Comparison of ENCODE assay signal across 10 cellular contexts in the genomic region with DNA sequence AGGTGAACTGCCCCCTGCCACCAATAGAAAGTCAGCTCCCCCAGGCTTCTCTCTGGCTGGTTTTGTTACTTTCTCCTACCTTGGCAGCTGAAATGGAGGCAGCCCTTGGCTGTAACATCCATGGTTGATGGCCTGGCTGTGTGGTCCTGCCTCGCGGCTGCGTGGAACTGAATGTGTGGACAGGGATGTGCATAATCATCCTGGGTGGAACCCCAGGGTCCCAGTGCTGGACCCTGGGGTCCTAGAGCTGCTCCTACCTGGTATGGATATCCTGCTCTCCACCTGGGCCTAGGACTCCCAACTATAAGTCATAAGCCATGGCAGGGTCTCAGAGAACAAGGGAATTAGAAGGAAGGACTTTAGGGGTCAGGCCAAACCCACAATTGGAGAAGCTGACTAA.
A peak's percentile ranks its signal among the peaks of the same experiment; 100 is the strongest.
DNase-seq lines count a peak whose midpoint lies in the region; ATAC-seq and TF ChIP-seq lines count a peak whose summit lies in the region.
"Had no signal": no experiment of that assay in that cellular context is flagged by ENCODE, and none has a peak within 500 bp of the region (broad histone marks: within the 10 kb centered on the region; RNA-seq: fewer than 3 reads in every experiment).

No MANE protein-coding gene starts in this region.

- in situ Hi-C loops in GM13976 (cut with MboI; ENCODE audit: low sequenced_read_pairs, unreplicated experiment) = loop anchor here (10.0 kb wide), 1 partner anchor 621 kb away; no protein-coding TSS in a partner anchor

- no peak overlapping the region for H3K4me3 ChIP-seq in parathyroid adenoma (ENCODE audit: low read depth, low read length)
- H3K4me3 ChIP-seq: tibial nerve had no signal

- H3K4me1 ChIP-seq in parathyroid adenoma = no peaks in the 10 kb centered on the region
- H3K4me1 ChIP-seq: tibial nerve had no signal

- H3K79me2 ChIP-seq in parathyroid adenoma = no peaks in the 10 kb centered on the region

- DNase-seq in T-helper 1 cell = no peak
- no peak for DNase-seq in NCI-H2081 (lab: John Stamatoyannopoulos, UW)
- DNase-seq in GM13976 (ENCODE audit: low spot score) = no peak

- H3K9me3 ChIP-seq in parathyroid adenoma (ENCODE audit: control insufficient read depth, low read length) = no peaks in the 10 kb centered on the region
- H3K9me3 ChIP-seq: tibial nerve had no signal

- no peaks in the 10 kb centered on the region for H3K9me3 Mint-ChIP-seq in T-helper 1 cell treated with Interleukin-12 subunit alpha and Interleukin-12 subunit beta and Interleukin-4 antibody, amounts not matched to agents 30 μg/mL and 1 μg/mL, for 36 hours
- no peaks in the 10 kb centered on the region for H3K9me3 Mint-ChIP-seq in activated naive CD8-positive, alpha-beta T cell (ENCODE audit: low read depth)
- H3K9me3 Mint-ChIP-seq: activated naive CD4-positive, alpha-beta T cell treated with anti-CD3 and anti-CD28 coated beads, Interleukin-2, amount 50 U/mL, for 24 hours had no signal

- no peak overlapping the region for H3K27ac ChIP-seq in parathyroid adenoma
- H3K27ac ChIP-seq: tibial nerve had no signal

- peak overlapping the region; percentile 45 for H2AFZ ChIP-seq in parathyroid adenoma

- H3K27me3 ChIP-seq in parathyroid adenoma (ENCODE audit: control insufficient read depth, insufficient read depth, low read length) = no peaks in the 10 kb centered on the region
- H3K27me3 ChIP-seq: tibial nerve had no signal

- peaks cover 5% of the 10 kb centered on the region for H3K4me1 Mint-ChIP-seq in T-helper 1 cell treated with Interleukin-12 subunit alpha and Interleukin-12 subunit beta and Interleukin-4 antibody, amounts not matched to agents 30 μg/mL and 1 μg/mL, for 36 hours (ENCODE audit: low read depth)
- H3K4me1 Mint-ChIP-seq in activated naive CD8-positive, alpha-beta T cell (ENCODE audit: low read depth) = no peaks in the 10 kb centered on the region
- H3K4me1 Mint-ChIP-seq: activated naive CD4-positive, alpha-beta T cell treated with anti-CD3 and anti-CD28 coated beads, Interleukin-2, amount 50 U/mL, for 24 hours had no signal

- H3K4me2 ChIP-seq in parathyroid adenoma (ENCODE audit: low read length) = no peak overlapping the region

- no peak overlapping the region for H3K9ac ChIP-seq in parathyroid adenoma

- H3K27me3 Mint-ChIP-seq in T-helper 1 cell treated with Interleukin-12 subunit alpha and Interleukin-12 subunit beta and Interleukin-4 antibody, amounts not matched to agents 30 μg/mL and 1 μg/mL, for 36 hours (ENCODE audit: low read depth) = peaks cover 17% of the 10 kb centered on the region
- H3K27me3 Mint-ChIP-seq in activated naive CD8-positive, alpha-beta T cell = no peaks in the 10 kb centered on the region
- H3K27me3 Mint-ChIP-seq: activated naive CD4-positive, alpha-beta T cell treated with anti-CD3 and anti-CD28 coated beads, Interleukin-2, amount 50 U/mL, for 24 hours had no signal

- TF ChIP-seq CTCF in parathyroid adenoma (IDR thresholded peaks at IDR 0.05) (no peak), GM13976 (IDR thresholded peaks at IDR 0.05; ENCODE audit: borderline replicate concordance, control extremely low read depth, extremely low read depth, insufficient read depth, missing control alignments) (no peak)

- no peaks in the 10 kb centered on the region for H3K36me3 ChIP-seq in parathyroid adenoma (ENCODE audit: control insufficient read depth, insufficient read depth, low read length)
- H3K36me3 ChIP-seq: tibial nerve had no signal

- H3K27ac Mint-ChIP-seq in T-helper 1 cell treated with Interleukin-12 subunit alpha and Interleukin-12 subunit beta and Interleukin-4 antibody, amounts not matched to agents 30 μg/mL and 1 μg/mL, for 36 hours = peak overlapping the region; percentile 47
- peak overlapping the region; percentile 34 for H3K27ac Mint-ChIP-seq in activated naive CD8-positive, alpha-beta T cell
- H3K27ac Mint-ChIP-seq: activated naive CD4-positive, alpha-beta T cell treated with anti-CD3 and anti-CD28 coated beads, Interleukin-2, amount 50 U/mL, for 24 hours had no signal

- no peaks in the 10 kb centered on the region for H3K36me3 Mint-ChIP-seq in T-helper 1 cell treated with Interleukin-12 subunit alpha and Interleukin-12 subunit beta and Interleukin-4 antibody, amounts not matched to agents 30 μg/mL and 1 μg/mL, for 36 hours (ENCODE audit: low read depth)
- H3K36me3 Mint-ChIP-seq in activated naive CD8-positive, alpha-beta T cell = no peaks in the 10 kb centered on the region
- H3K36me3 Mint-ChIP-seq: activated naive CD4-positive, alpha-beta T cell treated with anti-CD3 and anti-CD28 coated beads, Interleukin-2, amount 50 U/mL, for 24 hours had no signal

- ATAC-seq in HG03139 (IDR thresholded peaks at IDR 0.05; ENCODE audit: unreplicated experiment) (peak; percentile 14), HG02763 (IDR thresholded peaks at IDR 0.05; ENCODE audit: unreplicated experiment) (no peak)

- no peak overlapping the region for H3K4me3 Mint-ChIP-seq in T-helper 1 cell treated with Interleukin-12 subunit alpha and Interleukin-12 subunit beta and Interleukin-4 antibody, amounts not matched to agents 30 μg/mL and 1 μg/mL, for 36 hours
- H3K4me3 Mint-ChIP-seq in activated naive CD8-positive, alpha-beta T cell = no peak overlapping the region
- H3K4me3 Mint-ChIP-seq: activated naive CD4-positive, alpha-beta T cell treated with anti-CD3 and anti-CD28 coated beads, Interleukin-2, amount 50 U/mL, for 24 hours had no signal
